Comparison of ENCODE assay signal across 8 cellular contexts in genomic region chr9:76905984-76906861, GRCh38. TPM values are rescaled to one million over a fixed set of nuclear protein-coding genes. Genes with fewer than 3 reads are reported as not detected.
DNase-seq lines count a peak whose midpoint lies in the region; ATAC-seq and TF ChIP-seq lines count a peak whose summit lies in the region.

Gene PRUNE2 (minus strand): TSS chr9:76906114. CDS start chr9:76905963, 151 bp downstream.

- H3K27me3 Mint-ChIP-seq in activated naive CD8-positive, alpha-beta T cell treated with anti-CD3 and anti-CD28 coated beads, Interleukin-2, amount 10 ng/mL, durations not matched to agents 7 days and 5 days: peaks cover 53% of the 10 kb centered on the region

- no peaks in the 10 kb centered on the region for H3K9me3 ChIP-seq in osteoblast (ENCODE audit: low read depth, low read length)

- H3K36me3 Mint-ChIP-seq in activated naive CD8-positive, alpha-beta T cell treated with anti-CD3 and anti-CD28 coated beads, Interleukin-2, amount 10 ng/mL, durations not matched to agents 7 days and 5 days: no peaks in the 10 kb centered on the region

- intact Hi-C loops in head of caudate nucleus (cut with DNase I): loop anchor here (5.0 kb wide), 1 partner anchor 89 kb away; no protein-coding TSS in a partner anchor

- no peak for TF ChIP-seq CTCF in osteoblast (IDR thresholded peaks at IDR 0.05; ENCODE audit: extremely low read depth, low read depth, low read length)

- H3K4me1 ChIP-seq in osteoblast (ENCODE audit: insufficient read depth, low read length): peaks cover 12% of the 10 kb centered on the region

- no peak within 1 kb of the TSS for H3K4me3 Mint-ChIP-seq in activated naive CD8-positive, alpha-beta T cell treated with anti-CD3 and anti-CD28 coated beads, Interleukin-2, amount 10 ng/mL, durations not matched to agents 7 days and 5 days

- H2AFZ ChIP-seq in osteoblast (ENCODE audit: low read length): peak within 1 kb of the TSS; percentile 67

- peak within 1 kb of the TSS; percentile 73 for H3K4me3 ChIP-seq in osteoblast (ENCODE audit: insufficient read depth, low read length)

- peak within 1 kb of the TSS; percentile 87 for H3K4me2 ChIP-seq in osteoblast (ENCODE audit: insufficient read depth, low read length)

- H3K79me2 ChIP-seq in osteoblast (ENCODE audit: insufficient read depth, low read length): no peaks in the 10 kb centered on the region

- no peaks in the 10 kb centered on the region for H3K9me3 Mint-ChIP-seq in activated naive CD8-positive, alpha-beta T cell treated with anti-CD3 and anti-CD28 coated beads, Interleukin-2, amount 10 ng/mL, durations not matched to agents 7 days and 5 days

- no peak within 1 kb of the TSS for H3K27ac Mint-ChIP-seq in activated naive CD8-positive, alpha-beta T cell treated with anti-CD3 and anti-CD28 coated beads, Interleukin-2, amount 10 ng/mL, durations not matched to agents 7 days and 5 days

- DNase-seq in stimulated activated CD4-positive, alpha-beta T cell treated with anti-CD3 and anti-CD28 coated beads, Interleukin-15, amount 100 ng/mL, for 24 hours: peak; percentile 38
- DNase-seq in stimulated activated CD4-positive, alpha-beta T cell treated with anti-CD3 and anti-CD28 coated beads, Interleukin-4, amount 100 ng/mL, for 4 hours: no peak
- DNase-seq in NCI-H1930 (lab: John Stamatoyannopoulos, UW): peak; percentile 50 to 60
- peak; percentile 45 for DNase-seq in activated naive CD8-positive, alpha-beta T cell treated with anti-CD3 and anti-CD28 coated beads, Interleukin-2, amount 10 ng/mL, durations not matched to agents 7 days and 5 days
- DNase-seq in head of caudate nucleus: peak; percentile 48 to 91 (median 78)
- peak; percentile 94 for DNase-seq in osteoblast (ENCODE audit: insufficient read length, low spot score, missing footprints)

- ATAC-seq in activated naive CD8-positive, alpha-beta T cell treated with anti-CD3 and anti-CD28 coated beads, Interleukin-2, amount 10 ng/mL, durations not matched to agents 7 days and 5 days (ENCODE audit: low read depth): peak; percentile 66
- ATAC-seq in GM21786 (IDR thresholded peaks at IDR 0.05; ENCODE audit: unreplicated experiment) (no peak), GM18907 (IDR thresholded peaks at IDR 0.05; ENCODE audit: unreplicated experiment) (no peak)

- H3K4me1 Mint-ChIP-seq in activated naive CD8-positive, alpha-beta T cell treated with anti-CD3 and anti-CD28 coated beads, Interleukin-2, amount 10 ng/mL, durations not matched to agents 7 days and 5 days: no peaks in the 10 kb centered on the region

- peaks cover 3% of the 10 kb centered on the region for H4K20me1 ChIP-seq in osteoblast (ENCODE audit: insufficient read depth, low read length)

- no peaks in the 10 kb centered on the region for H3K36me3 ChIP-seq in osteoblast (ENCODE audit: insufficient read depth, low read length)

- POLR2A ChIA-PET in activated naive CD8-positive, alpha-beta T cell treated with anti-CD3 and anti-CD28 coated beads, Interleukin-2, amount 10 ng/mL, durations not matched to agents 7 days and 5 days (lab: Charles Lee): no interaction called here

- peaks cover 20% of the 10 kb centered on the region for H3K27me3 ChIP-seq in osteoblast (ENCODE audit: insufficient read depth, low read length)

- H3K27ac ChIP-seq in osteoblast (ENCODE audit: low read depth, low read length): no peak within 1 kb of the TSS

RNA-seq across cellular contexts. Expression of gene PRUNE2, which starts in this region (rescaled TPM):
- under 1 TPM in 1 of 2 experiments, not detected in 1; 0.57 TPM for total RNA-seq in activated naive CD8-positive, alpha-beta T cell treated with anti-CD3 and anti-CD28 coated beads, Interleukin-2, amount 10 ng/mL, durations not matched to agents 7 days and 5 days
- total RNA-seq in osteoblast: 59.2 and 80.0 TPM in 2 replicates

Comparison
In these comparisons a context has a peak if more than half of its experiments do, and no peak if none do; other contexts are left out.
1. RNA of gene PRUNE2 (total RNA-seq): 59.2 to 80.0 TPM in osteoblast; 0.57 TPM in activated naive CD8-positive, alpha-beta T cell treated with anti-CD3 and anti-CD28 coated beads, Interleukin-2, amount 10 ng/mL, durations not matched to agents 7 days and 5 days; every median in the first group is over 10 times any median in the second.
2. DNase-seq: peak in stimulated activated CD4-positive, alpha-beta T cell treated with anti-CD3 and anti-CD28 coated beads, Interleukin-15, amount 100 ng/mL, for 24 hours (single experiment), NCI-H1930 (2 of 2), head of caudate nucleus (42 of 42) and osteoblast (single experiment); none in stimulated activated CD4-positive, alpha-beta T cell treated with anti-CD3 and anti-CD28 coated beads, Interleukin-4, amount 100 ng/mL, for 4 hours (0 of 2).
3. Peak in DNase-seq and ATAC-seq in activated naive CD8-positive, alpha-beta T cell treated with anti-CD3 and anti-CD28 coated beads, Interleukin-2, amount 10 ng/mL, durations not matched to agents 7 days and 5 days; RNA of the gene not detected or under 1 TPM.